32 cellular contexts compared by ENCODE assay signal in genomic region chr4:110654254-110654635, GRCh38. TPM values are rescaled to one million over a fixed set of nuclear protein-coding genes. Genes with fewer than 3 reads are reported as not detected.
A peak's percentile ranks its signal among the peaks of the same experiment; 100 is the strongest.
DNase-seq lines count a peak whose midpoint lies in the region; ATAC-seq, FAIRE-seq and TF ChIP-seq lines count a peak whose summit lies in the region.
"Had no signal": no experiment of that assay in that cellular context is flagged by ENCODE, and none has a peak within 500 bp of the region (broad histone marks: within the 10 kb centered on the region; RNA-seq: fewer than 3 reads in every experiment).

No MANE protein-coding gene starts in this region.

- H3K4me1 ChIP-seq in transverse colon (peaks cover 0 to 18% (median 5%) of the 10 kb centered on the region in 4 donors), testis (no peaks in the 10 kb centered on the region)
- H3K4me1 ChIP-seq: left ventricle myocardium inferior, right lobe of liver, tibial artery had no signal

- intact Hi-C loops in transverse colon (cut with DNase I; ENCODE audit: low total_unique reads): no loop called here
- intact Hi-C loops in testis (cut with DNase I; ENCODE audit: low total_unique reads): no loop called here

- H3K27me3 ChIP-seq in transverse colon: no peaks in the 10 kb centered on the region
- H3K27me3 ChIP-seq in testis: no peaks in the 10 kb centered on the region
- H3K27me3 ChIP-seq: right lobe of liver had no signal

- H3K27ac ChIP-seq in transverse colon (peak overlapping the region; percentile 64 to 75 (median 70)), testis (no peak overlapping the region)
- H3K27ac ChIP-seq: left ventricle myocardium inferior, neutrophil, right lobe of liver, tibial artery, WERI-Rb-1 had no signal

- FAIRE-seq in RCC 7860 (lab: Jason Lieb, UNC): no peak
- FAIRE-seq: colon, GM18507, GM19239, keratinocyte had no signal

- DNase-seq in EH (ENCODE audit: low read depth) (peak; percentile 48), RCC 7860 (ENCODE audit: low spot score) (peak; percentile 37), foreskin melanocyte (peak; percentile 83), transverse colon (no peak), testis (no peak), nucleus accumbens (lab: John Stamatoyannopoulos, UW) (no peak)
- DNase-seq: activated CD4-positive, alpha-beta T cell treated with anti-CD3 and anti-CD28 coated beads for 4 hours; amygdala; Calu3; effector CD4-positive, alpha-beta T cell; left ventricle myocardium inferior; mesenchymal stem cell; naive B cell; NCI-H1417; NCI-H2029; NCI-H524 treated with DMSO at 0.1 percent for 48 hours; right lobe of liver; SIG-M5; stimulated activated CD4-positive, alpha-beta T cell treated with anti-CD3 and anti-CD28 coated beads, Interleukin-4, amount 100 ng/mL, for 24 hours; T1000; tibial artery; WERI-Rb-1 had no signal

- ATAC-seq in GM18861 (IDR thresholded peaks at IDR 0.05; ENCODE audit: unreplicated experiment): no peak
- ATAC-seq: Panc1, right lobe of liver had no signal

- H3K9me3 ChIP-seq in transverse colon (no peaks in the 10 kb centered on the region), testis (no peaks in the 10 kb centered on the region)
- H3K9me3 ChIP-seq: neutrophil, right lobe of liver, tibial artery had no signal

- in situ Hi-C loops in transverse colon (cut with MboI; ENCODE audit: low pct_ligation_motif_present in 1 of 4, low pct_unique_long_range_greater_than_20kb in 1 of 4, low sequenced_read_pairs in 3 of 4): no loop called here

- H3K36me3 ChIP-seq in transverse colon (no peaks in the 10 kb centered on the region), testis (ENCODE audit: low read depth, missing control alignments) (no peaks in the 10 kb centered on the region)
- H3K36me3 ChIP-seq: left ventricle myocardium inferior, neutrophil, right lobe of liver, tibial artery, WERI-Rb-1 had no signal

- H3K4me3 ChIP-seq in transverse colon (peak overlapping the region in 1 of 4 donors; percentile 7), testis (no peak overlapping the region)
- H3K4me3 ChIP-seq: left ventricle myocardium inferior, right lobe of liver, tibial artery had no signal

- TF ChIP-seq POLR2A in transverse colon (IDR thresholded peaks at IDR 0.05) (no peak), testis (IDR thresholded peaks at IDR 0.05) (no peak)

- TF ChIP-seq EP300 in transverse colon (IDR thresholded peaks at IDR 0.05; ENCODE audit: low read depth): no peak

- TF ChIP-seq CTCF in transverse colon (IDR thresholded peaks at IDR 0.05) (no peak), testis (IDR thresholded peaks at IDR 0.05) (no peak)

RNA-seq across cellular contexts. Expression of gene PITX2, which starts 31.4 kb away (rescaled TPM):
- total RNA-seq in transverse colon (10 to 100 TPM; 15.0 to 34.4 (median 24.5) TPM), testis (1 to 10 TPM in 1 of 2 donors, under 1 TPM in 1; 0.93 to 2.3 TPM)
- 2.6 TPM for polyA plus RNA-seq in testis (ENCODE audit: insufficient read depth, low read depth, low replicate concordance)
- total RNA-seq: activated T-helper 2 cell treated with anti-CD3 and anti-CD28 coated beads, Interferon-gamma antibody, Interleukin-2, Interleukin-4, amounts not matched to agents 10 μg/mL and 5 μg/mL and 100 μg/mL, durations not matched to agents 14 hours and 24 hours and 36 hours; Calu3; glomerular endothelial cell; left ventricle myocardium inferior; right lobe of liver had no signal
- polyA plus RNA-seq: CD14-positive monocyte, keratinocyte had no signal

Comparison
In these comparisons a context has a peak if more than half of its experiments do, and no peak if none do; other contexts are left out.
1. DNase-seq: peak in EH (single experiment), RCC 7860 (single experiment) and foreskin melanocyte (single experiment); none in transverse colon (single experiment), testis (single experiment) and nucleus accumbens (0 of 56).
2. H3K27ac ChIP-seq: peak in transverse colon (4 of 4); none in testis (0 of 2).
3. RNA of gene PITX2, which starts 31.4 kb away (total RNA-seq): 15.0 to 34.4 TPM in transverse colon; 0.93 to 2.3 TPM in testis; every median in the first group is over 4 times any median in the second.